In the genomic region with DNA sequence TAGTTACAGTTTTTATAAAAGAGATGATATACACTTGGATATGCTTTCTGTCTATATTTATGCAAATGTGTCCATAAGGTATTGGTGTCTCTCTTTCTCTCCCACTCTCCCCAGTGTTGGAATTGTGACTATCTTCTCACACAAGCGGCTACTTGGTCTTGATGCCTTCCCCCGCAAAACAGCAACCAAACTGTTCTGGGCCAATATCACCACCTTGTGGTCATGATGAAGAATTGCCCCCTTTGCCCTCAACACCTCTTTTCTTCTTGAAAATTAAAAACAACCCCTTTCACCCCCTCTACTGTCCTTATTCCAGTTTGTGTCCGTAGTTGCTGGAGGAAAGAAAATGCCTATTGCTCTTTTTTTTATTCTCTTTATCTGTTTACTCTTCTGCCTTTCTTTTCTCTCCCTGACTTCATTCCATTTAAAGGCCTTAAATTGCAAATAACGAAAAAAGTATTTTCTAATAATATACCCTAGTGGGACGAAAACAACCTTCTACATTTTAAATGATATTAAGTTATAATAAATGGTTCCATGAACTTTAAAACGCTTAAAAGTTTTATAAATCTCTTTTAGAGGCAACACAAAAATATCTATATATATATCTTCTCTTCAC, we compare ENCODE assay signal across 1 cellular context.
TF ChIP-seq lines count a peak whose summit lies in the region.

No MANE protein-coding gene starts in this region.

TF ChIP-seq in GM23338, 12 proteins besides CTCF, POLR2A, EP300 and RAD21 (continued from another document):
- no peak for TF ChIP-seq ZNF462 (CRISPR knock-in tag; IDR thresholded peaks at IDR 0.05)
- no peak for TF ChIP-seq JUNB (IDR thresholded peaks at IDR 0.05; ENCODE audit: unreplicated experiment)
